In genomic region chr7:4013793-4014192, GRCh38 we compare ENCODE assay signal across 1 cellular context.
TF ChIP-seq lines count a peak whose summit lies in the region.

No MANE protein-coding gene starts in this region.

TF ChIP-seq in GM23338, 12 proteins besides CTCF, POLR2A, EP300 and RAD21 (continued from another document):
- TF ChIP-seq, protein P1, sequence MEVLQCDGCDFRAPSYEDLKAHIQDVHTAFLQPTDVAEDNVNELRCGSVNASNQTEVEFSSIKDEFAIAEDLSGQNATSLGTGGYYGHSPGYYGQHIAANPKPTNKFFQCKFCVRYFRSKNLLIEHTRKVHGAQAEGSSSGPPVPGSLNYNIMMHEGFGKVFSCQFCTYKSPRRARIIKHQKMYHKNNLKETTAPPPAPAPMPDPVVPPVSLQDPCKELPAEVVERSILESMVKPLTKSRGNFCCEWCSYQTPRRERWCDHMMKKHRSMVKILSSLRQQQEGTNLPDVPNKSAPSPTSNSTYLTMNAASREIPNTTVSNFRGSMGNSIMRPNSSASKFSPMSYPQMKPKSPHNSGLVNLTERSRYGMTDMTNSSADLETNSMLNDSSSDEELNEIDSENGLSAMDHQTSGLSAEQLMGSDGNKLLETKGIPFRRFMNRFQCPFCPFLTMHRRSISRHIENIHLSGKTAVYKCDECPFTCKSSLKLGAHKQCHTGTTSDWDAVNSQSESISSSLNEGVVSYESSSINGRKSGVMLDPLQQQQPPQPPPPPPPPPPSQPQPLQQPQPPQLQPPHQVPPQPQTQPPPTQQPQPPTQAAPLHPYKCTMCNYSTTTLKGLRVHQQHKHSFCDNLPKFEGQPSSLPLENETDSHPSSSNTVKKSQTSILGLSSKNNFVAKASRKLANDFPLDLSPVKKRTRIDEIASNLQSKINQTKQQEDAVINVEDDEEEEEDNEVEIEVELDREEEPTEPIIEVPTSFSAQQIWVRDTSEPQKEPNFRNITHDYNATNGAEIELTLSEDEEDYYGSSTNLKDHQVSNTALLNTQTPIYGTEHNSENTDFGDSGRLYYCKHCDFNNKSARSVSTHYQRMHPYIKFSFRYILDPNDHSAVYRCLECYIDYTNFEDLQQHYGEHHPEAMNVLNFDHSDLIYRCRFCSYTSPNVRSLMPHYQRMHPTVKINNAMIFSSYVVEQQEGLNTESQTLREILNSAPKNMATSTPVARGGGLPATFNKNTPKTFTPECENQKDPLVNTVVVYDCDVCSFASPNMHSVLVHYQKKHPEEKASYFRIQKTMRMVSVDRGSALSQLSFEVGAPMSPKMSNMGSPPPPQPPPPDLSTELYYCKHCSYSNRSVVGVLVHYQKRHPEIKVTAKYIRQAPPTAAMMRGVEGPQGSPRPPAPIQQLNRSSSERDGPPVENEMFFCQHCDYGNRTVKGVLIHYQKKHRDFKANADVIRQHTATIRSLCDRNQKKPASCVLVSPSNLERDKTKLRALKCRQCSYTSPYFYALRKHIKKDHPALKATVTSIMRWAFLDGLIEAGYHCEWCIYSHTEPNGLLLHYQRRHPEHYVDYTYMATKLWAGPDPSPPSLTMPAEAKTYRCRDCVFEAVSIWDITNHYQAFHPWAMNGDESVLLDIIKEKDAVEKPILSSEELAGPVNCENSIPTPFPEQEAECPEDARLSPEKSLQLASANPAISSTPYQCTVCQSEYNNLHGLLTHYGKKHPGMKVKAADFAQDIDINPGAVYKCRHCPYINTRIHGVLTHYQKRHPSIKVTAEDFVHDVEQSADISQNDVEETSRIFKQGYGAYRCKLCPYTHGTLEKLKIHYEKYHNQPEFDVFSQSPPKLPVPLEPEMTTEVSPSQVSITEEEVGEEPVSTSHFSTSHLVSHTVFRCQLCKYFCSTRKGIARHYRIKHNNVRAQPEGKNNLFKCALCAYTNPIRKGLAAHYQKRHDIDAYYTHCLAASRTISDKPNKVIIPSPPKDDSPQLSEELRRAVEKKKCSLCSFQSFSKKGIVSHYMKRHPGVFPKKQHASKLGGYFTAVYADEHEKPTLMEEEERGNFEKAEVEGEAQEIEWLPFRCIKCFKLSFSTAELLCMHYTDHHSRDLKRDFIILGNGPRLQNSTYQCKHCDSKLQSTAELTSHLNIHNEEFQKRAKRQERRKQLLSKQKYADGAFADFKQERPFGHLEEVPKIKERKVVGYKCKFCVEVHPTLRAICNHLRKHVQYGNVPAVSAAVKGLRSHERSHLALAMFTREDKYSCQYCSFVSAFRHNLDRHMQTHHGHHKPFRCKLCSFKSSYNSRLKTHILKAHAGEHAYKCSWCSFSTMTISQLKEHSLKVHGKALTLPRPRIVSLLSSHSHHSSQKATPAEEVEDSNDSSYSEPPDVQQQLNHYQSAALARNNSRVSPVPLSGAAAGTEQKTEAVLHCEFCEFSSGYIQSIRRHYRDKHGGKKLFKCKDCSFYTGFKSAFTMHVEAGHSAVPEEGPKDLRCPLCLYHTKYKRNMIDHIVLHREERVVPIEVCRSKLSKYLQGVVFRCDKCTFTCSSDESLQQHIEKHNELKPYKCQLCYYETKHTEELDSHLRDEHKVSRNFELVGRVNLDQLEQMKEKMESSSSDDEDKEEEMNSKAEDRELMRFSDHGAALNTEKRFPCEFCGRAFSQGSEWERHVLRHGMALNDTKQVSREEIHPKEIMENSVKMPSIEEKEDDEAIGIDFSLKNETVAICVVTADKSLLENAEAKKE (CRISPR knock-in tag; IDR thresholded peaks at IDR 0.05) = no peak
- TF ChIP-seq CREB1 (CRISPR knock-in tag; IDR thresholded peaks at IDR 0.05; ENCODE audit: low read depth) (no peak), ZNF114 (CRISPR knock-in tag; IDR thresholded peaks at IDR 0.05) (no peak), STAT1 (IDR thresholded peaks at IDR 0.05; ENCODE audit: unreplicated experiment) (no peak)
